In genomic region chr5:141369994-141370848, GRCh38 we compare ENCODE assay signal across 8 cellular contexts. TPM values are rescaled to one million over a fixed set of nuclear protein-coding genes. Genes with fewer than 3 reads are reported as not detected.
DNase-seq lines count a peak whose midpoint lies in the region; ATAC-seq and TF ChIP-seq lines count a peak whose summit lies in the region.

TSS of gene PCDHGB3 (plus strand) at chr5:141370242. CDS start at chr5:141370395, 153 bp downstream.

- peak within 1 kb of the TSS; percentile 30 for H2AFZ ChIP-seq in fibroblast of lung (ENCODE audit: low read length)

- H3K27ac ChIP-seq in fibroblast of lung (ENCODE audit: insufficient read depth, low read length) = no peak within 1 kb of the TSS

- CTCF ChIA-PET in activated CD4-positive, alpha-beta T cell treated with anti-CD3 and anti-CD28 coated beads for 36 hours (lab: Charles Lee) = interaction anchor here (0.6 to 3.0 kb wide), 19 partner anchors 9 to 235 kb away, joined by 3 to 15 read pairs (median 5); partner anchors contain the start of genes PCDHB15, PCDHB5, PCDHGA1 and PCDHGA10

- H3K36me3 ChIP-seq in fibroblast of lung (ENCODE audit: control insufficient read depth, insufficient read depth, low read length) = no peaks in the 10 kb centered on the region

- peaks cover 16% of the 10 kb centered on the region for H3K27me3 ChIP-seq in fibroblast of lung (ENCODE audit: control insufficient read depth, insufficient read depth, low read length)

- ATAC-seq in activated CD4-positive, alpha-beta T cell treated with anti-CD3 and anti-CD28 coated beads for 36 hours = peak; percentile 76
- ATAC-seq in HG02938 (IDR thresholded peaks at IDR 0.05; ENCODE audit: unreplicated experiment) = peak; percentile 64
- ATAC-seq in GM19324 (IDR thresholded peaks at IDR 0.05; ENCODE audit: low FRiP score, unreplicated experiment) = no peak

- TF ChIP-seq CTCF in fibroblast of lung (conservative IDR thresholded peaks at IDR 0.05 in 1 of 2, IDR thresholded peaks at IDR 0.05 in 1 of 2; ENCODE audit: low read depth in 1 of 2, low read length in 2 of 2) (peak; percentile 44 to 47), glutamatergic neuron (IDR thresholded peaks at IDR 0.05; ENCODE audit: partially characterized antibody, unreplicated experiment) (no peak)

- POLR2A ChIA-PET in activated CD4-positive, alpha-beta T cell treated with anti-CD3 and anti-CD28 coated beads for 36 hours (lab: Charles Lee) = interaction anchor here (0.6 kb wide), 1 partner anchor 50 kb away, joined by 4 read pairs; no protein-coding TSS in a partner anchor

- H3K4me1 Mint-ChIP-seq in activated CD4-positive, alpha-beta T cell treated with anti-CD3 and anti-CD28 coated beads for 36 hours = peaks cover 3% of the 10 kb centered on the region
- H3K4me1 Mint-ChIP-seq in glutamatergic neuron (ENCODE audit: low read depth, unreplicated experiment) = no peaks in the 10 kb centered on the region

- peak within 1 kb of the TSS; percentile 7 for H3K9ac ChIP-seq in fibroblast of lung (ENCODE audit: insufficient read depth, low read length)

- H3K4me1 ChIP-seq in fibroblast of lung (ENCODE audit: control insufficient read depth, extremely low read depth, insufficient read depth, low read length) = no peaks in the 10 kb centered on the region

- DNase-seq in activated CD4-positive, alpha-beta T cell treated with anti-CD3 and anti-CD28 coated beads for 36 hours = peak; percentile 63
- no peak for DNase-seq in activated CD4-positive, alpha-beta T cell treated with anti-CD3 and anti-CD28 coated beads for 1 hour
- DNase-seq in UCSD-AML1 (lab: John Stamatoyannopoulos, UW; ENCODE audit: unreplicated experiment) = peak; percentile 30
- DNase-seq in fibroblast of lung (ENCODE audit: low read depth in 2 of 2) = peak; percentile 53 to 70
- peak; percentile 25 for DNase-seq in stimulated activated CD4-positive, alpha-beta T cell treated with anti-CD3 and anti-CD28 coated beads, Interleukin-1b, Interleukin-23, amount 100 ng/mL, for 48 hours
- no peak for DNase-seq in glutamatergic neuron

- no peaks in the 10 kb centered on the region for H3K79me2 ChIP-seq in fibroblast of lung (ENCODE audit: control insufficient read depth, insufficient read depth, low read length)

- peak within 1 kb of the TSS; percentile 52 for H3K4me3 Mint-ChIP-seq in activated CD4-positive, alpha-beta T cell treated with anti-CD3 and anti-CD28 coated beads for 36 hours
- no peak within 1 kb of the TSS for H3K4me3 Mint-ChIP-seq in glutamatergic neuron (ENCODE audit: unreplicated experiment)

- peak within 1 kb of the TSS; percentile 59 for H3K4me2 ChIP-seq in fibroblast of lung (ENCODE audit: extremely low read depth, insufficient read depth, low read length)

- H3K27ac Mint-ChIP-seq in activated CD4-positive, alpha-beta T cell treated with anti-CD3 and anti-CD28 coated beads for 36 hours = no peak within 1 kb of the TSS
- H3K27ac Mint-ChIP-seq in glutamatergic neuron (ENCODE audit: unreplicated experiment) = no peak within 1 kb of the TSS

- H3K36me3 Mint-ChIP-seq in activated CD4-positive, alpha-beta T cell treated with anti-CD3 and anti-CD28 coated beads for 36 hours (ENCODE audit: low read depth) = peaks cover 34% of the 10 kb centered on the region
- H3K36me3 Mint-ChIP-seq in glutamatergic neuron (ENCODE audit: unreplicated experiment) = peaks cover 51% of the 10 kb centered on the region

- H4K20me1 ChIP-seq in fibroblast of lung (ENCODE audit: control insufficient read depth, extremely low read depth, insufficient read depth, low read length) = no peaks in the 10 kb centered on the region

- H3K27me3 Mint-ChIP-seq in activated CD4-positive, alpha-beta T cell treated with anti-CD3 and anti-CD28 coated beads for 36 hours = peaks cover 61% of the 10 kb centered on the region
- no peaks in the 10 kb centered on the region for H3K27me3 Mint-ChIP-seq in glutamatergic neuron (ENCODE audit: unreplicated experiment)

- H3K4me3 ChIP-seq in fibroblast of lung (replicated peaks in 1 of 4; ENCODE audit: control extremely low read depth in 1 of 4, insufficient read depth in 1 of 4, low read depth in 3 of 4, low read length in 4 of 4) = peak within 1 kb of the TSS; percentile 25 to 48 (median 38)

- intact Hi-C loops in activated CD4-positive, alpha-beta T cell treated with anti-CD3 and anti-CD28 coated beads for 36 hours (cut with DNase I, micrococcal nuclease) = loop anchor here (5.0 to 10.0 kb wide), 6 partner anchors 37 to 578 kb away; partner anchors contain the start of genes PCDHA2 (in 2 of the 2), PCDHGB6 (in 2 of the 2), PCDHA12 (in 1 of the 2) and PCDHA8 (in 1 of the 2)

- H3K9me3 ChIP-seq in fibroblast of lung (ENCODE audit: control insufficient read depth, insufficient read depth, low read depth, low read length) = peaks cover 2% of the 10 kb centered on the region

- H3K9me3 Mint-ChIP-seq in activated CD4-positive, alpha-beta T cell treated with anti-CD3 and anti-CD28 coated beads for 36 hours (ENCODE audit: low read depth) = peaks cover 30% of the 10 kb centered on the region
- H3K9me3 Mint-ChIP-seq in glutamatergic neuron (ENCODE audit: unreplicated experiment) = peaks cover 22% of the 10 kb centered on the region

RNA-seq across cellular contexts. Expression of gene PCDHGB3, which starts in this region (rescaled TPM):
- not detected for total RNA-seq in activated CD4-positive, alpha-beta T cell treated with anti-CD3 and anti-CD28 coated beads for 36 hours
- 3.1 and 5.8 TPM in 2 replicates for total RNA-seq in fibroblast of lung
- polyA plus RNA-seq in fibroblast of lung = 2.5 and 2.9 TPM in 2 replicates
- polyA plus RNA-seq in fibroblast of lung (2012) = 1.5 and 2.6 TPM in 2 replicates
- 3.8 and 11.1 TPM in 2 replicates for polyA minus RNA-seq in fibroblast of lung (ENCODE audit: low replicate concordance)
- total RNA-seq in glutamatergic neuron (ENCODE audit: unreplicated experiment) = 6.2 TPM

Comparison
In these comparisons a context has a peak if more than half of its experiments do, and no peak if none do; other contexts are left out.
1. Peak in DNase-seq and ATAC-seq in activated CD4-positive, alpha-beta T cell treated with anti-CD3 and anti-CD28 coated beads for 36 hours; RNA of the gene not detected or under 1 TPM.
2. DNase-seq: peak in UCSD-AML1 (single experiment), fibroblast of lung (2 of 2) and stimulated activated CD4-positive, alpha-beta T cell treated with anti-CD3 and anti-CD28 coated beads, Interleukin-1b, Interleukin-23, amount 100 ng/mL, for 48 hours (single experiment); none in activated CD4-positive, alpha-beta T cell treated with anti-CD3 and anti-CD28 coated beads for 1 hour (single experiment) and glutamatergic neuron (single experiment).